In the genomic region with DNA sequence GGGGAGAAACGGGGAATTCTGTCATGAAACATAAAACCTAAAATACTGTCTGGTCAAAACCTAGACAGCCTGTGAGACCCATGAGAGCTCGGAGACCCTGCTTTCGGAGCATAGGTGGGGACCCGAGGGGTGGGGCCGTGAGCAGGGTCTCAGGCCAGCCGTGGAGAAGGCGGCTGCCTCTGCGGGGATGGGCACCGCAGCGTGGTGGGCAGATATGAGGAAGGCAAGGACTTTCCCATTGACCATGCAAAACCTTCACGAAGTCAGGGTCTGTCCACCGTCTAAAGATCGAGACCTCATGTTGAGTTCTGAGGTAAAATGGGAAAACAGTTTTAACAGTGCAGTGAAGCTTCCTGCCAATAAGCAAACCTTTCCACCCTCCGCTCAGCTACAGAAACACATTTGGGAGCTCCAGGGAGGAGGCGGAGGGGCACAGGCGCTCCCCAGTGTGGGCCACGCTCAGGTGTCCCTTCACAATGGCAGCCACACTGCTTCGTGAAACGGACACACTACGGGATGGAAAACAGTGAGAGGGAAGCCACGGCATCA, we compare ENCODE assay signal across 2 cellular contexts.
TF ChIP-seq lines count a peak whose summit lies in the region.

No MANE protein-coding gene starts in this region.

TF ChIP-seq in liver, 16 proteins besides CTCF, POLR2A, EP300 and RAD21:
- TF ChIP-seq FOXA2 (IDR thresholded peaks at IDR 0.05) (no peak), GABPA (IDR thresholded peaks at IDR 0.05 in 1 of 2, conservative IDR thresholded peaks at IDR 0.05 in 1 of 2) (no peak), SP1 (IDR thresholded peaks at IDR 0.05) (no peak), HNF4A (conservative IDR thresholded peaks at IDR 0.05) (no peak), TAF1 (conservative IDR thresholded peaks at IDR 0.05) (no peak), RXRA (IDR thresholded peaks at IDR 0.05) (no peak), FOXA1 (IDR thresholded peaks at IDR 0.05) (no peak), YY1 (IDR thresholded peaks at IDR 0.05) (no peak), JUND (IDR thresholded peaks at IDR 0.05) (no peak), NR2F2 (IDR thresholded peaks at IDR 0.05) (no peak), EGR1 (IDR thresholded peaks at IDR 0.05; ENCODE audit: low read depth in 2 of 2) (no peak), HNF4G (IDR thresholded peaks at IDR 0.05) (no peak)
- TF ChIP-seq, protein P1, sequence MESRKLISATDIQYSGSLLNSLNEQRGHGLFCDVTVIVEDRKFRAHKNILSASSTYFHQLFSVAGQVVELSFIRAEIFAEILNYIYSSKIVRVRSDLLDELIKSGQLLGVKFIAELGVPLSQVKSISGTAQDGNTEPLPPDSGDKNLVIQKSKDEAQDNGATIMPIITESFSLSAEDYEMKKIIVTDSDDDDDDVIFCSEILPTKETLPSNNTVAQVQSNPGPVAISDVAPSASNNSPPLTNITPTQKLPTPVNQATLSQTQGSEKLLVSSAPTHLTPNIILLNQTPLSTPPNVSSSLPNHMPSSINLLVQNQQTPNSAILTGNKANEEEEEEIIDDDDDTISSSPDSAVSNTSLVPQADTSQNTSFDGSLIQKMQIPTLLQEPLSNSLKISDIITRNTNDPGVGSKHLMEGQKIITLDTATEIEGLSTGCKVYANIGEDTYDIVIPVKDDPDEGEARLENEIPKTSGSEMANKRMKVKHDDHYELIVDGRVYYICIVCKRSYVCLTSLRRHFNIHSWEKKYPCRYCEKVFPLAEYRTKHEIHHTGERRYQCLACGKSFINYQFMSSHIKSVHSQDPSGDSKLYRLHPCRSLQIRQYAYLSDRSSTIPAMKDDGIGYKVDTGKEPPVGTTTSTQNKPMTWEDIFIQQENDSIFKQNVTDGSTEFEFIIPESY (IDR thresholded peaks at IDR 0.05): no peak
- TF ChIP-seq, protein P2, sequence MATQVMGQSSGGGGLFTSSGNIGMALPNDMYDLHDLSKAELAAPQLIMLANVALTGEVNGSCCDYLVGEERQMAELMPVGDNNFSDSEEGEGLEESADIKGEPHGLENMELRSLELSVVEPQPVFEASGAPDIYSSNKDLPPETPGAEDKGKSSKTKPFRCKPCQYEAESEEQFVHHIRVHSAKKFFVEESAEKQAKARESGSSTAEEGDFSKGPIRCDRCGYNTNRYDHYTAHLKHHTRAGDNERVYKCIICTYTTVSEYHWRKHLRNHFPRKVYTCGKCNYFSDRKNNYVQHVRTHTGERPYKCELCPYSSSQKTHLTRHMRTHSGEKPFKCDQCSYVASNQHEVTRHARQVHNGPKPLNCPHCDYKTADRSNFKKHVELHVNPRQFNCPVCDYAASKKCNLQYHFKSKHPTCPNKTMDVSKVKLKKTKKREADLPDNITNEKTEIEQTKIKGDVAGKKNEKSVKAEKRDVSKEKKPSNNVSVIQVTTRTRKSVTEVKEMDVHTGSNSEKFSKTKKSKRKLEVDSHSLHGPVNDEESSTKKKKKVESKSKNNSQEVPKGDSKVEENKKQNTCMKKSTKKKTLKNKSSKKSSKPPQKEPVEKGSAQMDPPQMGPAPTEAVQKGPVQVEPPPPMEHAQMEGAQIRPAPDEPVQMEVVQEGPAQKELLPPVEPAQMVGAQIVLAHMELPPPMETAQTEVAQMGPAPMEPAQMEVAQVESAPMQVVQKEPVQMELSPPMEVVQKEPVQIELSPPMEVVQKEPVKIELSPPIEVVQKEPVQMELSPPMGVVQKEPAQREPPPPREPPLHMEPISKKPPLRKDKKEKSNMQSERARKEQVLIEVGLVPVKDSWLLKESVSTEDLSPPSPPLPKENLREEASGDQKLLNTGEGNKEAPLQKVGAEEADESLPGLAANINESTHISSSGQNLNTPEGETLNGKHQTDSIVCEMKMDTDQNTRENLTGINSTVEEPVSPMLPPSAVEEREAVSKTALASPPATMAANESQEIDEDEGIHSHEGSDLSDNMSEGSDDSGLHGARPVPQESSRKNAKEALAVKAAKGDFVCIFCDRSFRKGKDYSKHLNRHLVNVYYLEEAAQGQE (IDR thresholded peaks at IDR 0.05): no peak
- TF ChIP-seq, protein P3, sequence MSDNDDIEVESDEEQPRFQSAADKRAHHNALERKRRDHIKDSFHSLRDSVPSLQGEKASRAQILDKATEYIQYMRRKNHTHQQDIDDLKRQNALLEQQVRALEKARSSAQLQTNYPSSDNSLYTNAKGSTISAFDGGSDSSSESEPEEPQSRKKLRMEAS (IDR thresholded peaks at IDR 0.05): no peak
- TF ChIP-seq, protein P4, sequence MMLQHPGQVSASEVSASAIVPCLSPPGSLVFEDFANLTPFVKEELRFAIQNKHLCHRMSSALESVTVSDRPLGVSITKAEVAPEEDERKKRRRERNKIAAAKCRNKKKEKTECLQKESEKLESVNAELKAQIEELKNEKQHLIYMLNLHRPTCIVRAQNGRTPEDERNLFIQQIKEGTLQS (IDR thresholded peaks at IDR 0.05): no peak
TF ChIP-seq in liver: peak in this region for 0.

TF ChIP-seq in HepG2, 621 proteins besides CTCF, POLR2A, EP300 and RAD21:
- TF ChIP-seq ZNF501 (CRISPR knock-in tag; IDR thresholded peaks at IDR 0.05) (no peak), NFATC3 (CRISPR knock-in tag; IDR thresholded peaks at IDR 0.05) (no peak), HNRNPUL1 (IDR thresholded peaks at IDR 0.05; ENCODE audit: low read depth, low read length) (no peak), NCOA2 (CRISPR knock-in tag; IDR thresholded peaks at IDR 0.05) (no peak), ZNF451 (CRISPR knock-in tag; IDR thresholded peaks at IDR 0.05) (no peak)
- TF ChIP-seq, protein P5, sequence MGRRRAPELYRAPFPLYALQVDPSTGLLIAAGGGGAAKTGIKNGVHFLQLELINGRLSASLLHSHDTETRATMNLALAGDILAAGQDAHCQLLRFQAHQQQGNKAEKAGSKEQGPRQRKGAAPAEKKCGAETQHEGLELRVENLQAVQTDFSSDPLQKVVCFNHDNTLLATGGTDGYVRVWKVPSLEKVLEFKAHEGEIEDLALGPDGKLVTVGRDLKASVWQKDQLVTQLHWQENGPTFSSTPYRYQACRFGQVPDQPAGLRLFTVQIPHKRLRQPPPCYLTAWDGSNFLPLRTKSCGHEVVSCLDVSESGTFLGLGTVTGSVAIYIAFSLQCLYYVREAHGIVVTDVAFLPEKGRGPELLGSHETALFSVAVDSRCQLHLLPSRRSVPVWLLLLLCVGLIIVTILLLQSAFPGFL (CRISPR knock-in tag; IDR thresholded peaks at IDR 0.05): no peak
- TF ChIP-seq, protein P6, sequence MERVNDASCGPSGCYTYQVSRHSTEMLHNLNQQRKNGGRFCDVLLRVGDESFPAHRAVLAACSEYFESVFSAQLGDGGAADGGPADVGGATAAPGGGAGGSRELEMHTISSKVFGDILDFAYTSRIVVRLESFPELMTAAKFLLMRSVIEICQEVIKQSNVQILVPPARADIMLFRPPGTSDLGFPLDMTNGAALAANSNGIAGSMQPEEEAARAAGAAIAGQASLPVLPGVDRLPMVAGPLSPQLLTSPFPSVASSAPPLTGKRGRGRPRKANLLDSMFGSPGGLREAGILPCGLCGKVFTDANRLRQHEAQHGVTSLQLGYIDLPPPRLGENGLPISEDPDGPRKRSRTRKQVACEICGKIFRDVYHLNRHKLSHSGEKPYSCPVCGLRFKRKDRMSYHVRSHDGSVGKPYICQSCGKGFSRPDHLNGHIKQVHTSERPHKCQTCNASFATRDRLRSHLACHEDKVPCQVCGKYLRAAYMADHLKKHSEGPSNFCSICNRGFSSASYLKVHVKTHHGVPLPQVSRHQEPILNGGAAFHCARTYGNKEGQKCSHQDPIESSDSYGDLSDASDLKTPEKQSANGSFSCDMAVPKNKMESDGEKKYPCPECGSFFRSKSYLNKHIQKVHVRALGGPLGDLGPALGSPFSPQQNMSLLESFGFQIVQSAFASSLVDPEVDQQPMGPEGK (CRISPR knock-in tag; IDR thresholded peaks at IDR 0.05): no peak
- TF ChIP-seq, protein P7, sequence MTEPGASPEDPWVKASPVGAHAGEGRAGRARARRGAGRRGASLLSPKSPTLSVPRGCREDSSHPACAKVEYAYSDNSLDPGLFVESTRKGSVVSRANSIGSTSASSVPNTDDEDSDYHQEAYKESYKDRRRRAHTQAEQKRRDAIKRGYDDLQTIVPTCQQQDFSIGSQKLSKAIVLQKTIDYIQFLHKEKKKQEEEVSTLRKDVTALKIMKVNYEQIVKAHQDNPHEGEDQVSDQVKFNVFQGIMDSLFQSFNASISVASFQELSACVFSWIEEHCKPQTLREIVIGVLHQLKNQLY (CRISPR knock-in tag; IDR thresholded peaks at IDR 0.05): no peak
- TF ChIP-seq, protein P8, sequence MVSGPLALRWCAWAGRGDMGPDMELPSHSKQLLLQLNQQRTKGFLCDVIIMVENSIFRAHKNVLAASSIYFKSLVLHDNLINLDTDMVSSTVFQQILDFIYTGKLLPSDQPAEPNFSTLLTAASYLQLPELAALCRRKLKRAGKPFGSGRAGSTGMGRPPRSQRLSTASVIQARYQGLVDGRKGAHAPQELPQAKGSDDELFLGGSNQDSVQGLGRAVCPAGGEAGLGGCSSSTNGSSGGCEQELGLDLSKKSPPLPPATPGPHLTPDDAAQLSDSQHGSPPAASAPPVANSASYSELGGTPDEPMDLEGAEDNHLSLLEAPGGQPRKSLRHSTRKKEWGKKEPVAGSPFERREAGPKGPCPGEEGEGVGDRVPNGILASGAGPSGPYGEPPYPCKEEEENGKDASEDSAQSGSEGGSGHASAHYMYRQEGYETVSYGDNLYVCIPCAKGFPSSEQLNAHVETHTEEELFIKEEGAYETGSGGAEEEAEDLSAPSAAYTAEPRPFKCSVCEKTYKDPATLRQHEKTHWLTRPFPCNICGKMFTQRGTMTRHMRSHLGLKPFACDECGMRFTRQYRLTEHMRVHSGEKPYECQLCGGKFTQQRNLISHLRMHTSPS (CRISPR knock-in tag; IDR thresholded peaks at IDR 0.05; ENCODE audit: low read depth): no peak
- TF ChIP-seq, protein P9, sequence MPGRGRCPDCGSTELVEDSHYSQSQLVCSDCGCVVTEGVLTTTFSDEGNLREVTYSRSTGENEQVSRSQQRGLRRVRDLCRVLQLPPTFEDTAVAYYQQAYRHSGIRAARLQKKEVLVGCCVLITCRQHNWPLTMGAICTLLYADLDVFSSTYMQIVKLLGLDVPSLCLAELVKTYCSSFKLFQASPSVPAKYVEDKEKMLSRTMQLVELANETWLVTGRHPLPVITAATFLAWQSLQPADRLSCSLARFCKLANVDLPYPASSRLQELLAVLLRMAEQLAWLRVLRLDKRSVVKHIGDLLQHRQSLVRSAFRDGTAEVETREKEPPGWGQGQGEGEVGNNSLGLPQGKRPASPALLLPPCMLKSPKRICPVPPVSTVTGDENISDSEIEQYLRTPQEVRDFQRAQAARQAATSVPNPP (CRISPR knock-in tag; IDR thresholded peaks at IDR 0.05): no peak
- TF ChIP-seq, protein P10, sequence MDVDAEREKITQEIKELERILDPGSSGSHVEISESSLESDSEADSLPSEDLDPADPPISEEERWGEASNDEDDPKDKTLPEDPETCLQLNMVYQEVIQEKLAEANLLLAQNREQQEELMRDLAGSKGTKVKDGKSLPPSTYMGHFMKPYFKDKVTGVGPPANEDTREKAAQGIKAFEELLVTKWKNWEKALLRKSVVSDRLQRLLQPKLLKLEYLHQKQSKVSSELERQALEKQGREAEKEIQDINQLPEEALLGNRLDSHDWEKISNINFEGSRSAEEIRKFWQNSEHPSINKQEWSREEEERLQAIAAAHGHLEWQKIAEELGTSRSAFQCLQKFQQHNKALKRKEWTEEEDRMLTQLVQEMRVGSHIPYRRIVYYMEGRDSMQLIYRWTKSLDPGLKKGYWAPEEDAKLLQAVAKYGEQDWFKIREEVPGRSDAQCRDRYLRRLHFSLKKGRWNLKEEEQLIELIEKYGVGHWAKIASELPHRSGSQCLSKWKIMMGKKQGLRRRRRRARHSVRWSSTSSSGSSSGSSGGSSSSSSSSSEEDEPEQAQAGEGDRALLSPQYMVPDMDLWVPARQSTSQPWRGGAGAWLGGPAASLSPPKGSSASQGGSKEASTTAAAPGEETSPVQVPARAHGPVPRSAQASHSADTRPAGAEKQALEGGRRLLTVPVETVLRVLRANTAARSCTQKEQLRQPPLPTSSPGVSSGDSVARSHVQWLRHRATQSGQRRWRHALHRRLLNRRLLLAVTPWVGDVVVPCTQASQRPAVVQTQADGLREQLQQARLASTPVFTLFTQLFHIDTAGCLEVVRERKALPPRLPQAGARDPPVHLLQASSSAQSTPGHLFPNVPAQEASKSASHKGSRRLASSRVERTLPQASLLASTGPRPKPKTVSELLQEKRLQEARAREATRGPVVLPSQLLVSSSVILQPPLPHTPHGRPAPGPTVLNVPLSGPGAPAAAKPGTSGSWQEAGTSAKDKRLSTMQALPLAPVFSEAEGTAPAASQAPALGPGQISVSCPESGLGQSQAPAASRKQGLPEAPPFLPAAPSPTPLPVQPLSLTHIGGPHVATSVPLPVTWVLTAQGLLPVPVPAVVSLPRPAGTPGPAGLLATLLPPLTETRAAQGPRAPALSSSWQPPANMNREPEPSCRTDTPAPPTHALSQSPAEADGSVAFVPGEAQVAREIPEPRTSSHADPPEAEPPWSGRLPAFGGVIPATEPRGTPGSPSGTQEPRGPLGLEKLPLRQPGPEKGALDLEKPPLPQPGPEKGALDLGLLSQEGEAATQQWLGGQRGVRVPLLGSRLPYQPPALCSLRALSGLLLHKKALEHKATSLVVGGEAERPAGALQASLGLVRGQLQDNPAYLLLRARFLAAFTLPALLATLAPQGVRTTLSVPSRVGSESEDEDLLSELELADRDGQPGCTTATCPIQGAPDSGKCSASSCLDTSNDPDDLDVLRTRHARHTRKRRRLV (CRISPR knock-in tag; IDR thresholded peaks at IDR 0.05): no peak
